1 cellular context compared by ENCODE assay signal in the genomic region with DNA sequence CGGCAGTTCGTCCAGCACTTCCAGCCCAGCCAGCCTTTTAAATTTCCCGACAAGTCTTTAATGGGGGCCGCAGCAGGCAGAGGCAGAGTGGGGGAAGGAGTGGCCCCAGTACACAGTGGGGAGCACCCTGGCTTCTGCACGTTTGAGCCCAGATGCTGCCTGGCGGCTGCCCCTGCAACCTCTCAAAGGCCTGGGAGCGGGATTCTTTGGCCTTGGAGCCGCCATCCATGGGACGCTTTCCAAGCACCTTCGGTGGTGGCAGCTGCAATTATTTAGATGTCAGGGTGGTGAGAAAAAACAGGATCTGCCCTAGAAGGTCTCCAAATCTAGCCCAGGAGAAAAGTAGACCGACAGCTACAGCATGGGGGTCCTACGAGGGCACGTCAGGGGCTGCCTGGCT.
A peak's percentile ranks its signal among the peaks of the same experiment; 100 is the strongest.
TF ChIP-seq lines count a peak whose summit lies in the region.

No MANE protein-coding gene starts in this region.

TF ChIP-seq in HepG2, 621 proteins besides CTCF, POLR2A, EP300 and RAD21:
- TF ChIP-seq SOX13 (IDR thresholded peaks at IDR 0.05) (no peak), SOX13 (CRISPR knock-in tag; conservative IDR thresholded peaks at IDR 0.05 in 1 of 2, IDR thresholded peaks at IDR 0.05 in 1 of 2) (no peak), DNMT3B (CRISPR knock-in tag; conservative IDR thresholded peaks at IDR 0.05) (no peak), PAF1 (CRISPR knock-in tag; IDR thresholded peaks at IDR 0.05) (no peak)
- TF ChIP-seq, protein P1, sequence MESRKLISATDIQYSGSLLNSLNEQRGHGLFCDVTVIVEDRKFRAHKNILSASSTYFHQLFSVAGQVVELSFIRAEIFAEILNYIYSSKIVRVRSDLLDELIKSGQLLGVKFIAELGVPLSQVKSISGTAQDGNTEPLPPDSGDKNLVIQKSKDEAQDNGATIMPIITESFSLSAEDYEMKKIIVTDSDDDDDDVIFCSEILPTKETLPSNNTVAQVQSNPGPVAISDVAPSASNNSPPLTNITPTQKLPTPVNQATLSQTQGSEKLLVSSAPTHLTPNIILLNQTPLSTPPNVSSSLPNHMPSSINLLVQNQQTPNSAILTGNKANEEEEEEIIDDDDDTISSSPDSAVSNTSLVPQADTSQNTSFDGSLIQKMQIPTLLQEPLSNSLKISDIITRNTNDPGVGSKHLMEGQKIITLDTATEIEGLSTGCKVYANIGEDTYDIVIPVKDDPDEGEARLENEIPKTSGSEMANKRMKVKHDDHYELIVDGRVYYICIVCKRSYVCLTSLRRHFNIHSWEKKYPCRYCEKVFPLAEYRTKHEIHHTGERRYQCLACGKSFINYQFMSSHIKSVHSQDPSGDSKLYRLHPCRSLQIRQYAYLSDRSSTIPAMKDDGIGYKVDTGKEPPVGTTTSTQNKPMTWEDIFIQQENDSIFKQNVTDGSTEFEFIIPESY (CRISPR knock-in tag; IDR thresholded peaks at IDR 0.05), result peak; percentile 31; the same call in 1 of the 2 replicates
- TF ChIP-seq, protein P2, sequence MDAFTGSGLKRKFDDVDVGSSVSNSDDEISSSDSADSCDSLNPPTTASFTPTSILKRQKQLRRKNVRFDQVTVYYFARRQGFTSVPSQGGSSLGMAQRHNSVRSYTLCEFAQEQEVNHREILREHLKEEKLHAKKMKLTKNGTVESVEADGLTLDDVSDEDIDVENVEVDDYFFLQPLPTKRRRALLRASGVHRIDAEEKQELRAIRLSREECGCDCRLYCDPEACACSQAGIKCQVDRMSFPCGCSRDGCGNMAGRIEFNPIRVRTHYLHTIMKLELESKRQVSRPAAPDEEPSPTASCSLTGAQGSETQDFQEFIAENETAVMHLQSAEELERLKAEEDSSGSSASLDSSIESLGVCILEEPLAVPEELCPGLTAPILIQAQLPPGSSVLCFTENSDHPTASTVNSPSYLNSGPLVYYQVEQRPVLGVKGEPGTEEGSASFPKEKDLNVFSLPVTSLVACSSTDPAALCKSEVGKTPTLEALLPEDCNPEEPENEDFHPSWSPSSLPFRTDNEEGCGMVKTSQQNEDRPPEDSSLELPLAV (CRISPR knock-in tag; conservative IDR thresholded peaks at IDR 0.05; ENCODE audit: low read depth), result no peak
